In the genomic region with DNA sequence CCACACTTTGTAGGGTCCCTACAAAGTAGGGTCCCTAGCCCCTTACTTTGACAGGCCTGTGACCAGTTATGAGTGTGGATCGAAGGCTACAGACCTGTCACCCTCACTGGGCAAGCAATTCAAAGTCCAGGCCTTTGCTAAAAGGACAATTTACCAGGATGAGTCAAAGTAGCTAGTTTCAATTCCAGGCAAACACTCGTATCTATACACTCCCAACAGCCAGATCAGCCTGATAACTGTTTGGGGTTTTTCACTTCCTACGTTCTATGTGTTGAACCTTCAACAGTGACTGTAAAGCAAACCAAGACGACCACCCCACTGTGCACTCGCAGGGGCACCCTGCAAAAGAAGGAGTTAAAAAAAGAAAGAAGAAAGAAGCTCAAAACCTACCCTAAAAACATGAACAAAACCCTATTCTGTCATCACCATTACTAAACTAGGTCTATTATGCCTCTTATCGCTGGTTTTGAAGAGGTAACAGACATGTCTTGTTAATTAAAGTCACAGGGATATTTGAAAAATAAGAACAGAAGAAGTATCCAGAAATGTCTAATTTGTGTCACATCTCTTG, we compare ENCODE assay signal across 11 cellular contexts. TPM values are rescaled to one million over a fixed set of nuclear protein-coding genes. Genes with fewer than 3 reads are reported as not detected.
DNase-seq lines count a peak whose midpoint lies in the region; ATAC-seq, FAIRE-seq and TF ChIP-seq lines count a peak whose summit lies in the region.
"Had no signal": no experiment of that assay in that cellular context is flagged by ENCODE, and none has a peak within 500 bp of the region (broad histone marks: within the 10 kb centered on the region; RNA-seq: fewer than 3 reads in every experiment).

No MANE protein-coding gene starts in this region.

- TF ChIP-seq EP300 in esophagus muscularis mucosa (IDR thresholded peaks at IDR 0.05) = no peak

- no peaks in the 10 kb centered on the region for H3K27me3 ChIP-seq in PC-9 (ENCODE audit: insufficient read depth, low read depth)
- no peaks in the 10 kb centered on the region for H3K27me3 ChIP-seq in esophagus muscularis mucosa
- H3K27me3 ChIP-seq: uterus had no signal

- intact Hi-C loops in PC-9 (cut with micrococcal nuclease; ENCODE audit: unreplicated experiment) (no loop called here), esophagus muscularis mucosa (cut with DNase I) (no loop called here)

- POLR2A ChIA-PET in PC-9 (lab: Charles Lee; ENCODE audit: unreplicated experiment) = no interaction called here

- no peak overlapping the region for H2AFZ ChIP-seq in PC-9

- peaks cover 42 to 55% of the 10 kb centered on the region in 2 donors for H3K4me1 Mint-ChIP-seq in stimulated activated naive B cell treated with anti-CD40 and anti-IgM and Interleukin-4, amounts not matched to agents 10 μg/mL and 1 μg/mL and 100 μg/mL, for 72 hours

- peak; percentile 2 to 9 for ATAC-seq in stimulated activated naive B cell treated with anti-CD40 and anti-IgM and Interleukin-4, amounts not matched to agents 10 μg/mL and 1 μg/mL and 100 μg/mL, for 72 hours (replicated peaks)

- H3K4me3 Mint-ChIP-seq in stimulated activated naive B cell treated with anti-CD40 and anti-IgM and Interleukin-4, amounts not matched to agents 10 μg/mL and 1 μg/mL and 100 μg/mL, for 72 hours = peak overlapping the region; percentile 54 to 64

- H3K9me3 Mint-ChIP-seq in stimulated activated naive B cell treated with anti-CD40 and anti-IgM and Interleukin-4, amounts not matched to agents 10 μg/mL and 1 μg/mL and 100 μg/mL, for 72 hours = no peaks in the 10 kb centered on the region

- H3K27ac ChIP-seq in PC-9 (no peak overlapping the region), esophagus muscularis mucosa (replicated peaks in 1 of 4) (peak overlapping the region in 3 of 4 donors; percentile 47 to 95 (median 89))
- H3K27ac ChIP-seq: uterus had no signal

- peaks cover 5% of the 10 kb centered on the region; the same call in 1 of the 2 replicates for H3F3A ChIP-seq in PC-9 (ENCODE audit: insufficient read depth, low read depth)

- H3K27ac Mint-ChIP-seq in stimulated activated naive B cell treated with anti-CD40 and anti-IgM and Interleukin-4, amounts not matched to agents 10 μg/mL and 1 μg/mL and 100 μg/mL, for 72 hours = peak overlapping the region; percentile 10

- CTCF ChIA-PET in PC-9 (lab: Charles Lee) = no interaction called here

- H3K9me2 ChIP-seq in PC-9 (ENCODE audit: insufficient read depth) = no peaks in the 10 kb centered on the region

- H3K9me3 ChIP-seq in PC-9 (ENCODE audit: insufficient read depth, low read depth) (no peaks in the 10 kb centered on the region), esophagus muscularis mucosa (peaks cover 0 to 5% (median 0%) of the 10 kb centered on the region in 4 donors)
- H3K9me3 ChIP-seq: uterus had no signal

- peaks cover 19% of the 10 kb centered on the region; the same call in 1 of the 2 replicates for H3K79me2 ChIP-seq in PC-9 (ENCODE audit: low read depth)

- H3K4me1 ChIP-seq in PC-9 (replicated peaks; ENCODE audit: insufficient read depth) = peaks cover 23% of the 10 kb centered on the region
- peaks cover 36 to 46% (median 42%) of the 10 kb centered on the region in 4 donors for H3K4me1 ChIP-seq in esophagus muscularis mucosa

- H3K36me3 Mint-ChIP-seq in stimulated activated naive B cell treated with anti-CD40 and anti-IgM and Interleukin-4, amounts not matched to agents 10 μg/mL and 1 μg/mL and 100 μg/mL, for 72 hours = peaks cover 8 to 26% of the 10 kb centered on the region in 2 donors

- H4K20me1 ChIP-seq in PC-9 (ENCODE audit: insufficient read depth) = no peaks in the 10 kb centered on the region

- TF ChIP-seq POLR2A in GM12891 (IDR thresholded peaks at IDR 0.05; ENCODE audit: low read depth, low read length) = no peak
- TF ChIP-seq POLR2A in esophagus muscularis mucosa (IDR thresholded peaks at IDR 0.05; ENCODE audit: low read depth) = no peak

- peak overlapping the region; percentile 64 for H3K4me2 ChIP-seq in PC-9

- peak; percentile 77 for FAIRE-seq in GM12891 (lab: Jason Lieb, UNC)

- no TSS peak for BruUV-seq in PC-9 (replicated peaks; lab: Mats Ljungman, UMichigan)

- WGBS in esophagus muscularis mucosa = 86% methylated on average over 6 of the region's 6 CpGs

- TF ChIP-seq CTCF in PC-9 (conservative IDR thresholded peaks at IDR 0.05) = no peak
- no peak for TF ChIP-seq CTCF in esophagus muscularis mucosa (IDR thresholded peaks at IDR 0.05)

- H3K4me3 ChIP-seq in PC-9 (no peak overlapping the region), esophagus muscularis mucosa (peak overlapping the region; percentile 72 to 93 (median 88))
- H3K4me3 ChIP-seq: uterus had no signal

- no peaks in the 10 kb centered on the region for H3K27me3 Mint-ChIP-seq in stimulated activated naive B cell treated with anti-CD40 and anti-IgM and Interleukin-4, amounts not matched to agents 10 μg/mL and 1 μg/mL and 100 μg/mL, for 72 hours

- DNase-seq in GM12891 (ENCODE audit: insufficient read length, low spot score) = no peak
- DNase-seq in PC-9 = no peak
- DNase-seq in esophagus muscularis mucosa (ENCODE audit: extremely low spot score) = no peak
- DNase-seq in stimulated activated naive B cell treated with anti-CD40 and anti-IgM and Interleukin-4, amounts not matched to agents 10 μg/mL and 1 μg/mL and 100 μg/mL, for 72 hours = no peak
- no peak for DNase-seq in islet precursor cell
- no peak for DNase-seq in pons (ENCODE audit: low spot score)
- DNase-seq in KG1 (lab: John Stamatoyannopoulos, UW) = no peak
- DNase-seq: central memory CD4-positive, alpha-beta T cell; GOT3; NCI-H510A; uterus had no signal

- H3K36me3 ChIP-seq in PC-9 (ENCODE audit: low read depth) = no peaks in the 10 kb centered on the region
- H3K36me3 ChIP-seq in esophagus muscularis mucosa = peaks cover 0 to 13% (median 6%) of the 10 kb centered on the region in 4 donors
- H3K36me3 ChIP-seq: uterus had no signal

TF ChIP-seq in GM12891, 5 proteins besides CTCF, POLR2A, EP300 and RAD21:
- TF ChIP-seq SPI1 (IDR thresholded peaks at IDR 0.05; ENCODE audit: low read depth, low read length) = peak; percentile 77
- TF ChIP-seq PAX5 (IDR thresholded peaks at IDR 0.05; ENCODE audit: insufficient read depth, low read length, severe bottlenecking) = no peak

RNA-seq across cellular contexts. Expression of gene GFOD1, which starts 3.2 kb away (rescaled TPM):
- polyA plus RNA-seq in GM12891 (2012; ENCODE audit: low read depth, missing spikeins) = 9.8 TPM
- total RNA-seq in PC-9 (2021) (0.68 and 1.2 TPM in 2 replicates), esophagus muscularis mucosa (10 to 100 TPM; 21.7 to 34.5 (median 25.8) TPM)

Comparison
In these comparisons a context has a peak if more than half of its experiments do, and no peak if none do; other contexts are left out.
1. RNA of gene GFOD1, which starts 3.2 kb away (total RNA-seq): 21.7 to 34.5 TPM in esophagus muscularis mucosa; 0.68 to 1.2 TPM in PC-9; every median in the first group is over 10 times any median in the second.